Comparison of ENCODE assay signal across 9 cellular contexts in the genomic region with DNA sequence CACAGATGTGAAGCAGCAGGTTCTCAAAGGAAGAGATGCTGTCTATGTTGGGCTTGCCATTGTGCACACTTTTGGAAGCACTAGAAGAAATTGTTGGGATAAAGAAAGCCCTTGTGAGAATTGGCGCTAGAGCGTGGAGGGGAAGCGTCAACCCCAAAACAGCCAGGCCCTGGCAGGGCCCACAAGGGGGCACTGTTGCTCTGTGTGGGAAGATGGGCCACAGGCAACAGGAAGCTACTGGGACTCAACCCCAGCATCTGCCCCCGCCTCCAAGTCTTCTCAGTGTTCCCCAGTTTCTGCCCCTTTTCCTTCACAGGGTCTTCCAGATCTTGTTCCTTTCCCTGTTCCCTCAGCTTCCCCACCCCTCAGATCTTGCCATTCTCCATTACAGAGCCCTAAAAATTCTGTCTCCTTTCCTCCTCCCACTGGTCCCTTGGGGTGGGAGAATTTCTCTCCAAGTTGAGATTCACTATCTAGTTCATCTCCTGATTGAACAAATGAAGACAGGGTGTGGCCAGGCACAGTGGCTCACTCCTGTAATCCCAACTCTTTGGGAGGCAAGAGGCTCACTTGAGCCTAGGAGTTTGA.
DNase-seq lines count a peak whose midpoint lies in the region; ATAC-seq and TF ChIP-seq lines count a peak whose summit lies in the region.
"Had no signal": no experiment of that assay in that cellular context is flagged by ENCODE, and none has a peak within 500 bp of the region (broad histone marks: within the 10 kb centered on the region; RNA-seq: fewer than 3 reads in every experiment).

No MANE protein-coding gene starts in this region.

- peak; percentile 79 for ATAC-seq in GM18861 (IDR thresholded peaks at IDR 0.05; ENCODE audit: unreplicated experiment)
- ATAC-seq in activated naive CD8-positive, alpha-beta T cell treated with anti-CD3 and anti-CD28 coated beads, Interleukin-2, amount 50 U/mL, for 24 hours, result peak; percentile 61
- peak; percentile 84 to 86 for ATAC-seq in right cardiac atrium

- H3K4me3 ChIP-seq in AG09309 (ENCODE audit: control insufficient read depth, low read depth, low read length) (no peak overlapping the region), right cardiac atrium (ENCODE audit: low read length) (no peak overlapping the region)
- H3K4me3 ChIP-seq: skin epidermis had no signal

- no peaks in the 10 kb centered on the region for H3K36me3 Mint-ChIP-seq in activated naive CD8-positive, alpha-beta T cell treated with anti-CD3 and anti-CD28 coated beads, Interleukin-2, amount 50 U/mL, for 24 hours (ENCODE audit: low read depth)

- no peaks in the 10 kb centered on the region for H3K4me1 Mint-ChIP-seq in activated naive CD8-positive, alpha-beta T cell treated with anti-CD3 and anti-CD28 coated beads, Interleukin-2, amount 50 U/mL, for 24 hours

- peaks cover 2% of the 10 kb centered on the region for H3K27me3 Mint-ChIP-seq in activated naive CD8-positive, alpha-beta T cell treated with anti-CD3 and anti-CD28 coated beads, Interleukin-2, amount 50 U/mL, for 24 hours

- WGBS in right cardiac atrium, result 11% methylated on average over 4 of the region's 4 CpGs

- no peak overlapping the region for H3K27ac ChIP-seq in right cardiac atrium (ENCODE audit: low read length)
- H3K27ac ChIP-seq: skin epidermis had no signal

- intact Hi-C loops in right cardiac atrium (cut with DNase I), result loop anchor here in 2 of 4 donors (2.0 kb wide), 1 partner anchor 76 kb away; no protein-coding TSS in a partner anchor

- no peak overlapping the region for H3K4me3 Mint-ChIP-seq in activated naive CD8-positive, alpha-beta T cell treated with anti-CD3 and anti-CD28 coated beads, Interleukin-2, amount 50 U/mL, for 24 hours

- H3K27me3 ChIP-seq in right cardiac atrium (ENCODE audit: control insufficient read depth, insufficient read depth), result no peaks in the 10 kb centered on the region

- H3K9me3 Mint-ChIP-seq in activated naive CD8-positive, alpha-beta T cell treated with anti-CD3 and anti-CD28 coated beads, Interleukin-2, amount 50 U/mL, for 24 hours, result no peaks in the 10 kb centered on the region

- no peaks in the 10 kb centered on the region for H3K4me1 ChIP-seq in right cardiac atrium (ENCODE audit: control insufficient read depth, insufficient read depth, low read length)

- no peaks in the 10 kb centered on the region for H3K9me3 ChIP-seq in right cardiac atrium (ENCODE audit: control insufficient read depth, low read length)

- TF ChIP-seq CTCF in AG09309 (IDR thresholded peaks at IDR 0.05; ENCODE audit: control insufficient read depth, insufficient read depth, low read depth, low read length, missing control alignments), result peak; percentile 78

- no peak overlapping the region for H3K27ac Mint-ChIP-seq in activated naive CD8-positive, alpha-beta T cell treated with anti-CD3 and anti-CD28 coated beads, Interleukin-2, amount 50 U/mL, for 24 hours

- DNase-seq in AG09309 (ENCODE audit: low read depth) (no peak), HT-29 (ENCODE audit: low spot score) (peak; percentile 87), T follicular helper cell (ENCODE audit: low read depth) (peak; percentile 36), right cardiac atrium (peak; percentile 66 to 87 (median 87)), DMS79 treated with DMSO at 0.1 percent for 48 hours (lab: John Stamatoyannopoulos, UW) (no peak)
- peak; percentile 71 for DNase-seq in activated naive CD8-positive, alpha-beta T cell treated with anti-CD3 and anti-CD28 coated beads, Interleukin-2, amount 50 U/mL, for 24 hours
- DNase-seq in stimulated activated CD4-positive, alpha-beta T cell treated with anti-CD3 and anti-CD28 coated beads, Interleukin-12 subunit alpha, Interleukin-12 subunit beta, amount 100 ng/mL, for 4 hours, result peak; percentile 56

Comparison
In these comparisons a context has a peak if more than half of its experiments do, and no peak if none do; other contexts are left out.
1. DNase-seq: peak in HT-29 (single experiment), T follicular helper cell (single experiment), activated naive CD8-positive, alpha-beta T cell treated with anti-CD3 and anti-CD28 coated beads, Interleukin-2, amount 50 U/mL, for 24 hours (single experiment), right cardiac atrium (3 of 3) and stimulated activated CD4-positive, alpha-beta T cell treated with anti-CD3 and anti-CD28 coated beads, Interleukin-12 subunit alpha, Interleukin-12 subunit beta, amount 100 ng/mL, for 4 hours (single experiment); none in AG09309 (single experiment) and DMS79 treated with DMSO at 0.1 percent for 48 hours (single experiment).
2. Peak in every context shown above with its lines, with median percentiles within 50 percentile points of each other: ATAC-seq.